ENCODE assay signal across 14 cellular contexts in the genomic region with DNA sequence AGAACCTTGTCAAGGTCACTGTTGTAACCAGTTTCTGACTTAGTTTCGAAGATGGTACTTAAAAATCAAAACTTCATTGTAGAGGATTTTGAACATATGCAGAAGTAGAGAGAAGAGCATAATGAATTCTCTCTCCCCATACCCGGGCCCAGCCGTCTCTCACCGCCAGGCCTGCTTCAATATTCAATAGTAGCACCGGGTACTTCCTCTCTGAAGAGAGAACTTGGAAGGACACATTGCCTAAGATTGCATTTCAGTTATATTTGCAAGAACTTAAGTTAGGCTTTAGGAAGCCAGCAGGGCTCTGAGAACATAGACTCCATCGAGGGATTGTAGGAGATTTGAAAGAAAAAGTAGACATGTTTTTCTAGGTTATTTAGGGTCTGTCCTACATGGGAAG.
"Had no signal": no experiment of that assay in that cellular context is flagged by ENCODE, and none has a peak within 500 bp of the region (broad histone marks: within the 10 kb centered on the region; RNA-seq: fewer than 3 reads in every experiment).

No MANE protein-coding gene starts in this region.

- H3K36me3 ChIP-seq: ascending aorta, gastroesophageal sphincter, vagina had no signal

- H3K9me3 Mint-ChIP-seq: activated naive CD4-positive, alpha-beta T cell treated with anti-CD3 and anti-CD28 coated beads, Interleukin-2, amount 10 ng/mL, durations not matched to agents 7 days and 5 days; activated T-helper 2 cell treated with anti-CD3 and anti-CD28 coated beads, Interferon-gamma antibody, Interleukin-2, Interleukin-4, amounts not matched to agents 10 μg/mL and 5 μg/mL and 100 μg/mL, durations not matched to agents 14 hours and 24 hours and 36 hours; memory B cell; natural killer cell had no signal

- H3K4me3 ChIP-seq: ascending aorta, gastroesophageal sphincter, tibial nerve, vagina had no signal

- H3K4me1 ChIP-seq: ascending aorta, gastroesophageal sphincter, vagina had no signal

- H3K4me3 Mint-ChIP-seq: activated naive CD4-positive, alpha-beta T cell treated with anti-CD3 and anti-CD28 coated beads, Interleukin-2, amount 10 ng/mL, durations not matched to agents 7 days and 5 days; memory B cell; natural killer cell had no signal

- H3K9me3 ChIP-seq: ascending aorta, gastroesophageal sphincter, tibial nerve, vagina had no signal

- DNase-seq: activated CD4-positive, alpha-beta T cell treated with anti-CD3 and anti-CD28 coated beads, Interleukin-2, amount 50 U/mL, for 48 hours; activated naive CD4-positive, alpha-beta T cell treated with anti-CD3 and anti-CD28 coated beads, Interleukin-2, amount 10 ng/mL, durations not matched to agents 7 days and 5 days; islet precursor cell; natural killer cell; stimulated activated CD4-positive, alpha-beta T cell treated with anti-CD3 and anti-CD28 coated beads, Interleukin-4, amount 100 ng/mL, for 24 hours; stimulated activated naive CD4-positive, alpha-beta T cell treated with Interleukin-2 at 50 U/mL for 16 hours; substantia nigra had no signal

- H3K4me1 Mint-ChIP-seq: activated naive CD4-positive, alpha-beta T cell treated with anti-CD3 and anti-CD28 coated beads, Interleukin-2, amount 10 ng/mL, durations not matched to agents 7 days and 5 days had no signal

- H3K27ac Mint-ChIP-seq: activated naive CD4-positive, alpha-beta T cell treated with anti-CD3 and anti-CD28 coated beads, Interleukin-2, amount 10 ng/mL, durations not matched to agents 7 days and 5 days; activated T-helper 2 cell treated with anti-CD3 and anti-CD28 coated beads, Interferon-gamma antibody, Interleukin-2, Interleukin-4, amounts not matched to agents 10 μg/mL and 5 μg/mL and 100 μg/mL, durations not matched to agents 14 hours and 24 hours and 36 hours; memory B cell; natural killer cell had no signal

- H3K36me3 Mint-ChIP-seq: activated naive CD4-positive, alpha-beta T cell treated with anti-CD3 and anti-CD28 coated beads, Interleukin-2, amount 10 ng/mL, durations not matched to agents 7 days and 5 days; natural killer cell had no signal

- ATAC-seq: gastroesophageal sphincter, left lobe of liver, natural killer cell had no signal
